Comparison of ENCODE assay signal across 1 cellular context in the genomic region with DNA sequence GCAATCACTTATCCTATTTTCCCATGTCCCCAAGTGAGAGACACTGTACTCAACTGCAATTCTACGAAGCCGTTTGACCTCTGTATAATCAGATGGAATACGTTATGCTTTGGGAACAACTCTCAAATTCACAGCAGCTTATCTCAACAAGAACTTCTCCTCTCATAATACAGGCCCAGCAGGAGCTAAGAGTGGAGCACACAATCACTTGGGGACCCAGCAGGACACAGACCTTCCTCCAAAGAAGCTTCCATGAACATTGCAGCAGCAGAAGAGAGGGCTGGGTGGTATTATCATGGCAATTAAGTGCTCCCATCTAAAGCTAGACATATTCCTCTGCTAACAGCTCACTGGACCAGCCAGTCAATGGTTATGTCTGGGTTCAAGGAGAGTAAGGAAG.
TF ChIP-seq lines count a peak whose summit lies in the region.

No MANE protein-coding gene starts in this region.

TF ChIP-seq in GM23338, 12 proteins besides CTCF, POLR2A, EP300 and RAD21:
- TF ChIP-seq NANOG (IDR thresholded peaks at IDR 0.05; ENCODE audit: borderline replicate concordance): no peak
- no peak for TF ChIP-seq JUNB (IDR thresholded peaks at IDR 0.05; ENCODE audit: unreplicated experiment)
- TF ChIP-seq ZNF462 (CRISPR knock-in tag; IDR thresholded peaks at IDR 0.05): no peak
- TF ChIP-seq EZH2phosphoT487 (IDR thresholded peaks at IDR 0.05; ENCODE audit: unreplicated experiment): no peak
- no peak for TF ChIP-seq REST (IDR thresholded peaks at IDR 0.05; ENCODE audit: unreplicated experiment)
- no peak for TF ChIP-seq ZNF114 (CRISPR knock-in tag; IDR thresholded peaks at IDR 0.05)
- TF ChIP-seq EZH2 (IDR thresholded peaks at IDR 0.05; ENCODE audit: low read depth, unreplicated experiment): no peak
- TF ChIP-seq STAT1 (IDR thresholded peaks at IDR 0.05; ENCODE audit: unreplicated experiment): no peak
- TF ChIP-seq ETS1 (IDR thresholded peaks at IDR 0.05): no peak
- TF ChIP-seq POLR2AphosphoS5 (IDR thresholded peaks at IDR 0.05; ENCODE audit: low read depth): no peak
- TF ChIP-seq ZNF331 (CRISPR knock-in tag; IDR thresholded peaks at IDR 0.05; ENCODE audit: low read depth): no peak
- no peak for TF ChIP-seq CREB1 (CRISPR knock-in tag; IDR thresholded peaks at IDR 0.05; ENCODE audit: low read depth)
